8 cellular contexts compared by ENCODE assay signal in genomic region chr16:12819126-12820117, GRCh38. TPM values are rescaled to one million over a fixed set of nuclear protein-coding genes. Genes with fewer than 3 reads are reported as not detected.
DNase-seq lines count a peak whose midpoint lies in the region; ATAC-seq lines count a peak whose summit lies in the region.

No MANE protein-coding gene starts in this region.

- intact Hi-C loops in Right ventricle myocardium inferior (cut with DNase I): loop anchor here (2.0 to 5.0 kb wide), 3 partner anchors 247 to 727 kb away; no protein-coding TSS in a partner anchor

- DNase-seq in CD1c-positive myeloid dendritic cell (ENCODE audit: extremely low spot score) (peak; percentile 83), HK-2 (ENCODE audit: unreplicated experiment) (peak; percentile 26), SK-MEL-5 (ENCODE audit: low read depth, low spot score) (peak; percentile 82), Right ventricle myocardium inferior (ENCODE audit: missing footprints) (peak; percentile 87), pulmonary artery endothelial cell (ENCODE audit: low read depth, low spot score) (peak; percentile 20)
- DNase-seq in activated naive CD4-positive, alpha-beta T cell (lab: John Stamatoyannopoulos, UW): peak; percentile 55 to 73 (median 64)

- in situ Hi-C loops in SK-MEL-5 (cut with HindIII; ENCODE audit: low pct_unique_long_range_greater_than_20kb, low sequenced_read_pairs): no loop called here

- ATAC-seq in Right ventricle myocardium inferior (no peak), HG03108 (IDR thresholded peaks at IDR 0.05; ENCODE audit: unreplicated experiment) (no peak), HG03460 (IDR thresholded peaks at IDR 0.05; ENCODE audit: unreplicated experiment) (no peak)

RNA-seq across cellular contexts. Expression of gene CPPED1, which starts 15.7 kb away (rescaled TPM):
- 11.5 and 12.4 TPM in 2 replicates for total RNA-seq in SK-MEL-5 (2014; rRNA removed; shearing (Covaris generic))
- 11.5 and 13.6 TPM in 2 replicates for polyA plus RNA-seq in SK-MEL-5 (2015; cell fraction: cytosol; rRNA removed)
- polyA plus RNA-seq in SK-MEL-5 (2015; cell fraction: nucleus; rRNA removed): 1.2 and 5.6 TPM in 2 replicates
- 14.3 TPM for total RNA-seq in Right ventricle myocardium inferior
- total RNA-seq in pulmonary artery endothelial cell: 31.4 and 36.6 TPM in 2 replicates

Comparison
In these comparisons a context has a peak if more than half of its experiments do, and no peak if none do; other contexts are left out.
1. DNase-seq: peak in every context shown above with its lines; median percentile 87 in Right ventricle myocardium inferior; 83 in CD1c-positive myeloid dendritic cell; 82 in SK-MEL-5; 64 in activated naive CD4-positive, alpha-beta T cell; 26 in HK-2; 20 in pulmonary artery endothelial cell.